Comparison of ENCODE assay signal across 17 cellular contexts in genomic region chr11:134801526-134801925, GRCh38.
A peak's percentile ranks its signal among the peaks of the same experiment; 100 is the strongest.
DNase-seq lines count a peak whose midpoint lies in the region; FAIRE-seq and TF ChIP-seq lines count a peak whose summit lies in the region.
"Had no signal": no experiment of that assay in that cellular context is flagged by ENCODE, and none has a peak within 500 bp of the region (broad histone marks: within the 10 kb centered on the region; RNA-seq: fewer than 3 reads in every experiment).

No MANE protein-coding gene starts in this region.

- H3K4ac ChIP-seq in neuronal stem cell (ENCODE audit: low read length) = no peak overlapping the region

- no peak overlapping the region for H2BK5ac ChIP-seq in neuronal stem cell (ENCODE audit: low read length)

- FAIRE-seq in D721Med (lab: Jason Lieb, UNC) = no peak
- FAIRE-seq: G401.6, K562 had no signal

- H3K9ac ChIP-seq in neuronal stem cell (ENCODE audit: low read depth, low read length, poor library complexity) = no peak overlapping the region

- no peak overlapping the region for H4K91ac ChIP-seq in neuronal stem cell (ENCODE audit: low read depth, low read length, poor library complexity)

- H3K18ac ChIP-seq in neuronal stem cell (ENCODE audit: low read length) = no peak overlapping the region

- H3K36me3 ChIP-seq in H7 (replicated peaks; ENCODE audit: control insufficient read depth, insufficient read depth, low read length) = no peaks in the 10 kb centered on the region
- no peaks in the 10 kb centered on the region for H3K36me3 ChIP-seq in mesodermal cell (ENCODE audit: control insufficient read depth, insufficient read depth, low read length)
- H3K36me3 ChIP-seq in neuronal stem cell (replicated peaks in 1 of 2; ENCODE audit: control insufficient read depth in 2 of 2, insufficient read depth in 2 of 2, low read length in 2 of 2) = no peaks in the 10 kb centered on the region
- H3K36me3 ChIP-seq: Peyer's patch had no signal

- WGBS in mesodermal cell (ENCODE audit: insufficient coverage in 2 of 2), 2 experiments = 25 to 35% methylated on average over 3 to 5 of the region's 6 CpGs
- no CpG with 5 or more reads among the region's 6 CpGs for WGBS in neuronal stem cell (ENCODE audit: extremely low coverage in 2 of 2, insufficient read length in 2 of 2, insufficient replicate concordance in 1 of 2), 2 donors

- peak overlapping the region in 4 of 5 experiments; percentile 7 to 75 (median 56) for H3K4me3 Mint-ChIP-seq in brain
- no peak overlapping the region for H3K4me3 Mint-ChIP-seq in activated naive CD8-positive, alpha-beta T cell treated with anti-CD3 and anti-CD28 coated beads for 36 hours
- H3K4me3 Mint-ChIP-seq: CD4-positive, CD25-positive, alpha-beta regulatory T cell had no signal

- H2BK120ac ChIP-seq in neuronal stem cell (ENCODE audit: low read depth, low read length) = peak overlapping the region; percentile 21

- no peaks in the 10 kb centered on the region for H3K79me1 ChIP-seq in neuronal stem cell (ENCODE audit: low read depth, low read length)

- no peak overlapping the region for H2BK15ac ChIP-seq in neuronal stem cell (ENCODE audit: low read length)

- H3K4me3 ChIP-seq in H7 (ENCODE audit: insufficient read depth, low read depth, low read length) (no peak overlapping the region; the same call in 1 of the 2 replicates), mesodermal cell (ENCODE audit: extremely low read depth, insufficient read depth, low read length, poor library complexity, severe bottlenecking) (no peak overlapping the region), neuronal stem cell (ENCODE audit: low read length in 2 of 2) (peak overlapping the region in 1 of 2 donors; percentile 28)
- H3K4me3 ChIP-seq: K562, Peyer's patch had no signal

- no peaks in the 10 kb centered on the region for H3K27me3 ChIP-seq in H7 (ENCODE audit: control insufficient read depth, insufficient read depth, low read length)
- H3K27me3 ChIP-seq in neuronal stem cell (ENCODE audit: control insufficient read depth in 3 of 3, insufficient read depth in 3 of 3, low read depth in 1 of 3, low read length in 3 of 3) = no peaks in the 10 kb centered on the region
- H3K27me3 ChIP-seq: Peyer's patch had no signal

- peak overlapping the region; percentile 51 for H3K27ac ChIP-seq in mesodermal cell (ENCODE audit: low read depth, low read length, severe bottlenecking)
- peak overlapping the region; percentile 80 for H3K27ac ChIP-seq in neuronal stem cell (replicated peaks; ENCODE audit: low read length)
- H3K27ac ChIP-seq: Peyer's patch had no signal

- TF ChIP-seq CTCF in brain (conservative IDR thresholded peaks at IDR 0.05) (no peak), D721Med (IDR thresholded peaks at IDR 0.05; ENCODE audit: insufficient read depth, missing control alignments) (no peak)

- no peak overlapping the region for H3K23ac ChIP-seq in neuronal stem cell (ENCODE audit: low read depth, low read length, poor library complexity)

- H3K9me3 ChIP-seq in mesodermal cell (ENCODE audit: control insufficient read depth, low read length) (no peaks in the 10 kb centered on the region), neuronal stem cell (replicated peaks in 1 of 2; ENCODE audit: control insufficient read depth in 2 of 2, insufficient read depth in 1 of 2, low read depth in 1 of 2, low read length in 2 of 2) (no peaks in the 10 kb centered on the region)
- H3K9me3 ChIP-seq: Peyer's patch had no signal

- peaks cover 2% of the 10 kb centered on the region for H3K27me3 Mint-ChIP-seq in brain
- peaks cover 40% of the 10 kb centered on the region for H3K27me3 Mint-ChIP-seq in activated naive CD8-positive, alpha-beta T cell treated with anti-CD3 and anti-CD28 coated beads for 36 hours

- no peak overlapping the region for H3K14ac ChIP-seq in neuronal stem cell (ENCODE audit: low read length)

- peak; percentile 53 for DNase-seq in H7
- no peak for DNase-seq in neuronal stem cell (ENCODE audit: low spot score)
- DNase-seq in activated CD8-positive, alpha-beta memory T cell treated with anti-CD3 and anti-CD28 coated beads, Interleukin-2, amount 50 U/mL, for 48 hours = no peak
- DNase-seq in anterior cingulate cortex (lab: John Stamatoyannopoulos, UW) = no peak
- DNase-seq in activated naive CD8-positive, alpha-beta T cell treated with anti-CD3 and anti-CD28 coated beads for 36 hours = no peak
- DNase-seq in D721Med (ENCODE audit: insufficient read length, low spot score) = no peak
- DNase-seq: ACHN; AML-193; CD4-positive, CD25-positive, alpha-beta regulatory T cell; NCI-H1417 treated with DMSO at 0.1 percent for 48 hours; NCI-H2029; NCI-H510A treated with DMSO at 0.1 percent for 48 hours; Peyer's patch had no signal

- peak overlapping the region; percentile 71 for H2AFZ ChIP-seq in neuronal stem cell (ENCODE audit: low read length)

- H4K8ac ChIP-seq in neuronal stem cell (ENCODE audit: low read depth, low read length) = no peak overlapping the region

- no peaks in the 10 kb centered on the region for H3K36me3 Mint-ChIP-seq in brain
- H3K36me3 Mint-ChIP-seq in activated naive CD8-positive, alpha-beta T cell treated with anti-CD3 and anti-CD28 coated beads for 36 hours = no peaks in the 10 kb centered on the region
- H3K36me3 Mint-ChIP-seq: CD4-positive, CD25-positive, alpha-beta regulatory T cell had no signal

- H3K4me1 ChIP-seq in mesodermal cell (ENCODE audit: control insufficient read depth, insufficient read depth, low read length, poor library complexity, severe bottlenecking) (peaks cover 24% of the 10 kb centered on the region), neuronal stem cell (ENCODE audit: control insufficient read depth in 2 of 2, insufficient read depth in 1 of 2, low read depth in 1 of 2, low read length in 2 of 2) (peaks cover 20 to 23% of the 10 kb centered on the region in 2 donors)
- H3K4me1 ChIP-seq: Peyer's patch had no signal

- no peak overlapping the region for H2AK5ac ChIP-seq in neuronal stem cell (ENCODE audit: low read depth, low read length)

- H3K9me3 Mint-ChIP-seq in brain = no peaks in the 10 kb centered on the region
- no peaks in the 10 kb centered on the region for H3K9me3 Mint-ChIP-seq in activated naive CD8-positive, alpha-beta T cell treated with anti-CD3 and anti-CD28 coated beads for 36 hours

- peaks cover 44% of the 10 kb centered on the region for H3K4me1 Mint-ChIP-seq in brain
- no peaks in the 10 kb centered on the region for H3K4me1 Mint-ChIP-seq in activated naive CD8-positive, alpha-beta T cell treated with anti-CD3 and anti-CD28 coated beads for 36 hours
- H3K4me1 Mint-ChIP-seq: CD4-positive, CD25-positive, alpha-beta regulatory T cell had no signal

- H2BK12ac ChIP-seq in neuronal stem cell (ENCODE audit: low read length) = no peak overlapping the region

- H3K4me2 ChIP-seq in neuronal stem cell (ENCODE audit: insufficient read depth, low read length, poor library complexity, severe bottlenecking) = peak overlapping the region; percentile 39

- peak overlapping the region in 3 of 5 experiments; percentile 84 to 92 (median 92) for H3K27ac Mint-ChIP-seq in brain
- no peak overlapping the region for H3K27ac Mint-ChIP-seq in activated naive CD8-positive, alpha-beta T cell treated with anti-CD3 and anti-CD28 coated beads for 36 hours
- H3K27ac Mint-ChIP-seq: CD4-positive, CD25-positive, alpha-beta regulatory T cell had no signal
